ENCODE assay signal across 18 cellular contexts in the genomic region with DNA sequence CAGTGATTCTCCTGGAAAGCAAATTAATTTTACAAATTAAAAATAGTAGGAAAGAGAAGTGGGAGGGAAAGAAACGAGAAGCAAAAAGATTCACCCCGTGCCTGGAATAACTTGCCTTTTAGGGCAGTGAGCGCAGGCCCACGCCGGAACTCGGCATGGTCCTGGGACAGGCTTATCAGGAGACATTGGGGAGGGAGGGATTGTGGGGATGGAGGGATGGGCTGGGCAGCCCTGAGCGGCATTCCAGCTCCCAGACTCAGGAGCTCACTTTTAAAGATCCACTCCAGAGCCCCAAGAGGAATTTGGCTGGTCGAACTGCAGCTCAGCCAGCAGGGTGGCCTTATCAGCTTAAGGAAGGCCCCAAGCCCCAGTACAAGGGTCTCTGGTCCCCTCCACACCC.
DNase-seq lines count a peak whose midpoint lies in the region; ATAC-seq and TF ChIP-seq lines count a peak whose summit lies in the region.
"Had no signal": no experiment of that assay in that cellular context is flagged by ENCODE, and none has a peak within 500 bp of the region (broad histone marks: within the 10 kb centered on the region; RNA-seq: fewer than 3 reads in every experiment).

No MANE protein-coding gene starts in this region.

- CTCF ChIA-PET in WTC11 (lab: Charles Lee): interaction anchor here (0.5 to 4.1 kb wide), 6 partner anchors 9 to 159 kb away, joined by 3 to 24 read pairs (median 8); no protein-coding TSS in a partner anchor
- CTCF ChIA-PET in T-cell (lab: Charles Lee): interaction anchor here (1.0 to 1.4 kb wide), 2 partner anchors 228 to 234 kb away, joined by 4 read pairs; no protein-coding TSS in a partner anchor

- H3K27me3 Mint-ChIP-seq in WTC11 (ENCODE audit: low read depth) (no peaks in the 10 kb centered on the region), progenitor cell of endocrine pancreas (no peaks in the 10 kb centered on the region), T-cell (peaks cover 0 to 2% of the 10 kb centered on the region in 2 donors)

- TF ChIP-seq POLR2A in heart left ventricle (IDR thresholded peaks at IDR 0.05): no peak

- WGBS in heart left ventricle, 4 donors: 21 to 34% (median 29%) methylated on average over 8 of the region's 8 CpGs

- H3K36me3 ChIP-seq in heart left ventricle (peaks cover 0 to 17% (median 0%) of the 10 kb centered on the region in 9 donors), subcutaneous abdominal adipose tissue (ENCODE audit: control insufficient read depth in 5 of 5, insufficient read depth in 5 of 5, low read length in 5 of 5) (peaks cover 0 to 10% (median 3%) of the 10 kb centered on the region in 5 donors)
- H3K36me3 ChIP-seq: upper lobe of left lung had no signal

- H3K9me3 ChIP-seq in heart left ventricle: no peaks in the 10 kb centered on the region
- H3K9me3 ChIP-seq in subcutaneous abdominal adipose tissue (ENCODE audit: control insufficient read depth in 5 of 5, low read length in 5 of 5): no peaks in the 10 kb centered on the region
- H3K9me3 ChIP-seq: upper lobe of left lung had no signal

- H3K27me3 ChIP-seq in heart left ventricle (no peaks in the 10 kb centered on the region), subcutaneous abdominal adipose tissue (ENCODE audit: control insufficient read depth in 5 of 5, insufficient read depth in 4 of 5, low read length in 5 of 5) (no peaks in the 10 kb centered on the region)
- H3K27me3 ChIP-seq: upper lobe of left lung had no signal

- H3K27ac ChIP-seq in heart left ventricle (peak overlapping the region; percentile 72 to 97 (median 88)), subcutaneous abdominal adipose tissue (ENCODE audit: low read depth, low read length) (peak overlapping the region; percentile 59)

- peak overlapping the region in 3 of 5 donors; percentile 27 to 49 (median 31) for H3K9ac ChIP-seq in subcutaneous abdominal adipose tissue (ENCODE audit: low read length in 5 of 5)

- intact Hi-C loops in heart left ventricle (cut with DNase I): loop anchor here in 4 of 10 donors (2.0 to 5.0 kb wide), 4 partner anchors 41 to 118 kb away; a partner anchor contains a TSS

- H3K4me1 ChIP-seq in heart left ventricle: peaks cover 0 to 91% (median 38%) of the 10 kb centered on the region in 12 donors
- H3K4me1 ChIP-seq in subcutaneous abdominal adipose tissue (ENCODE audit: control insufficient read depth in 5 of 5, insufficient read depth in 5 of 5, low read length in 5 of 5): peaks cover 2 to 45% (median 26%) of the 10 kb centered on the region in 5 donors
- H3K4me1 ChIP-seq: upper lobe of left lung had no signal

- H3K9me3 Mint-ChIP-seq in WTC11: no peaks in the 10 kb centered on the region
- no peaks in the 10 kb centered on the region for H3K9me3 Mint-ChIP-seq in progenitor cell of endocrine pancreas (ENCODE audit: low read depth)
- no peaks in the 10 kb centered on the region for H3K9me3 Mint-ChIP-seq in T-cell
- H3K9me3 Mint-ChIP-seq: activated naive CD4-positive, alpha-beta T cell treated with anti-CD3 and anti-CD28 coated beads, Interleukin-2, amount 10 ng/mL, durations not matched to agents 7 days and 5 days; naive thymus-derived CD8-positive, alpha-beta T cell; stimulated activated memory B cell treated with anti-CD40 and anti-IgM and Interleukin-4, amounts not matched to agents 10 μg/mL and 1 μg/mL and 100 μg/mL, for 72 hours had no signal

- ATAC-seq in WTC11 (peak; percentile 17; the same call in 1 of the 2 replicates), heart left ventricle (peak; percentile 70 to 85 (median 80)), HG03280 (IDR thresholded peaks at IDR 0.05; ENCODE audit: unreplicated experiment) (no peak), T-cell (replicated peaks in 1 of 4) (no peak)
- ATAC-seq: naive thymus-derived CD8-positive, alpha-beta T cell; stimulated activated memory B cell treated with anti-CD40 and anti-IgM and Interleukin-4, amounts not matched to agents 10 μg/mL and 1 μg/mL and 100 μg/mL, for 72 hours had no signal

- H3K4me3 ChIP-seq in heart left ventricle: peak overlapping the region in 1 of 12 donors; percentile 12
- H3K4me3 ChIP-seq in subcutaneous abdominal adipose tissue (ENCODE audit: low read depth in 1 of 5, low read length in 5 of 5): no peak overlapping the region
- H3K4me3 ChIP-seq: lung, upper lobe of left lung had no signal

- no peak overlapping the region for H3K4me3 Mint-ChIP-seq in WTC11
- no peak overlapping the region for H3K4me3 Mint-ChIP-seq in progenitor cell of endocrine pancreas (ENCODE audit: low read depth)
- no peak overlapping the region for H3K4me3 Mint-ChIP-seq in T-cell
- H3K4me3 Mint-ChIP-seq: activated naive CD4-positive, alpha-beta T cell treated with anti-CD3 and anti-CD28 coated beads, Interleukin-2, amount 10 ng/mL, durations not matched to agents 7 days and 5 days; naive thymus-derived CD8-positive, alpha-beta T cell; stimulated activated memory B cell treated with anti-CD40 and anti-IgM and Interleukin-4, amounts not matched to agents 10 μg/mL and 1 μg/mL and 100 μg/mL, for 72 hours had no signal

- POLR2A ChIA-PET in WTC11 (lab: Charles Lee): no interaction called here
- POLR2A ChIA-PET in T-cell (lab: Charles Lee): no interaction called here

- H3K4me1 Mint-ChIP-seq in WTC11: peaks cover 20% of the 10 kb centered on the region
- no peaks in the 10 kb centered on the region for H3K4me1 Mint-ChIP-seq in progenitor cell of endocrine pancreas (ENCODE audit: low read depth)
- peaks cover 6 to 9% (median 7%) of the 10 kb centered on the region in 3 donors for H3K4me1 Mint-ChIP-seq in T-cell

- no peak overlapping the region for H3K27ac Mint-ChIP-seq in WTC11
- no peak overlapping the region for H3K27ac Mint-ChIP-seq in progenitor cell of endocrine pancreas
- H3K27ac Mint-ChIP-seq in T-cell: no peak overlapping the region
- H3K27ac Mint-ChIP-seq: activated naive CD4-positive, alpha-beta T cell treated with anti-CD3 and anti-CD28 coated beads, Interleukin-2, amount 10 ng/mL, durations not matched to agents 7 days and 5 days; naive thymus-derived CD8-positive, alpha-beta T cell; stimulated activated memory B cell treated with anti-CD40 and anti-IgM and Interleukin-4, amounts not matched to agents 10 μg/mL and 1 μg/mL and 100 μg/mL, for 72 hours had no signal

- H3K36me3 Mint-ChIP-seq in WTC11 (no peaks in the 10 kb centered on the region), progenitor cell of endocrine pancreas (ENCODE audit: insufficient read depth) (peaks cover 3% of the 10 kb centered on the region), T-cell (no peaks in the 10 kb centered on the region)
- H3K36me3 Mint-ChIP-seq: activated naive CD4-positive, alpha-beta T cell treated with anti-CD3 and anti-CD28 coated beads, Interleukin-2, amount 10 ng/mL, durations not matched to agents 7 days and 5 days; naive thymus-derived CD8-positive, alpha-beta T cell; stimulated activated memory B cell treated with anti-CD40 and anti-IgM and Interleukin-4, amounts not matched to agents 10 μg/mL and 1 μg/mL and 100 μg/mL, for 72 hours had no signal

- TF ChIP-seq CTCF in WTC11 (IDR thresholded peaks at IDR 0.05) (no peak), heart left ventricle (IDR thresholded peaks at IDR 0.05) (no peak), progenitor cell of endocrine pancreas (IDR thresholded peaks at IDR 0.05; ENCODE audit: unreplicated experiment) (no peak)

- DNase-seq in WTC11 (ENCODE audit: low spot score) (no peak), heart left ventricle (peak; percentile 74 to 85 (median 80)), mucosa of gallbladder (ENCODE audit: low spot score) (peak; percentile 34), progenitor cell of endocrine pancreas (ENCODE audit: low spot score, unreplicated experiment) (no peak), NCI-H345 treated with DMSO at 0.1 percent for 48 hours (lab: John Stamatoyannopoulos, UW; ENCODE audit: unreplicated experiment) (no peak), T-cell (no peak)
- DNase-seq: activated CD4-positive, alpha-beta T cell treated with anti-CD3 and anti-CD28 coated beads, Interleukin-2, amount 50 U/mL, for 1 hour; activated naive CD4-positive, alpha-beta T cell treated with anti-CD3 and anti-CD28 coated beads, Interleukin-2, amount 10 ng/mL, durations not matched to agents 7 days and 5 days; dermis blood vessel endothelial cell; NCI-H187 treated with DMSO at 0.1 percent for 48 hours; NCI-H345; stimulated activated CD4-positive, alpha-beta T cell treated with anti-CD3 and anti-CD28 coated beads, Interleukin-15, amount 100 ng/mL, for 24 hours; upper lobe of left lung had no signal

TF ChIP-seq in WTC11, 78 proteins besides CTCF, POLR2A, EP300 and RAD21 (continues in another document):
- TF ChIP-seq NFE2L1 (CRISPR knock-in tag; IDR thresholded peaks at IDR 0.05) (no peak), NFATC4 (CRISPR knock-in tag; IDR thresholded peaks at IDR 0.05) (no peak)
- TF ChIP-seq, protein P1, sequence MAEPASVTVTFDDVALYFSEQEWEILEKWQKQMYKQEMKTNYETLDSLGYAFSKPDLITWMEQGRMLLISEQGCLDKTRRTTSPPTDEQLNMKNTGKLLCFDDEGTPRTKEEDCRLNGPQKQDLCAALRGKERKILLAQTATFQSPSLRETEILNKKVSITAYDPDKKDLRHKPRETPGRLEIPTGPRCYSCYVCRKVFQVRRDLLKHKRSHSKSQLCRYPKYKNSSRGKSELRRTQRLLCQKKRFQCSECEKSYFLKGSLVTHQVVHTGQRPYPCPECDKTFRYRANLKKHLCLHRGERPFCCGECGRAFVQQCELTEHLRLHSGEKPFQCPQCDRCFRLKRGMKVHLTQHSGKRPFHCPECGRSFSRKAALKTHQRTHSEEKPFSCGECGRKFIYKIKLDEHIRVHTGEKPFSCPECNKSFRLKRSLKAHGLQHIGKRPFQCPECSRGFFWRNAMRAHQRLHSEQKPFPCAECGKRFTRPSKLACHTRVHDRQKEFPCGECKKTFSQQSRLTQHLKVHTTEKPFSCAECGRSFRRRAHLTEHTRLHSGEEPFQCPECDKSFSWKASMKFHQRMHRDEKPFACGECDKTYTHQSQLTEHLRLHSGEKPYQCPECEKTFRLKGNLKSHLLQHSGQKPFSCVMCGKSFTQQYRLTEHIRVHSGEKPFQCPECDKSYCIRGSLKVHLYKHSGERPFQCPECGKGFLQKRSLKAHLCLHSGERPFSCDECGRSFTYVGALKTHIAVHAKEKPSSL (CRISPR knock-in tag; conservative IDR thresholded peaks at IDR 0.05): no peak
- TF ChIP-seq, protein P2, sequence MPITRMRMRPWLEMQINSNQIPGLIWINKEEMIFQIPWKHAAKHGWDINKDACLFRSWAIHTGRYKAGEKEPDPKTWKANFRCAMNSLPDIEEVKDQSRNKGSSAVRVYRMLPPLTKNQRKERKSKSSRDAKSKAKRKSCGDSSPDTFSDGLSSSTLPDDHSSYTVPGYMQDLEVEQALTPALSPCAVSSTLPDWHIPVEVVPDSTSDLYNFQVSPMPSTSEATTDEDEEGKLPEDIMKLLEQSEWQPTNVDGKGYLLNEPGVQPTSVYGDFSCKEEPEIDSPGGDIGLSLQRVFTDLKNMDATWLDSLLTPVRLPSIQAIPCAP (CRISPR knock-in tag; IDR thresholded peaks at IDR 0.05): no peak

Comparison
In these comparisons a context has a peak if more than half of its experiments do, and no peak if none do; other contexts are left out.
1. ATAC-seq: peak in WTC11 (single experiment) and heart left ventricle (4 of 4); none in HG03280 (single experiment) and T-cell (0 of 4).
2. DNase-seq: peak in heart left ventricle (5 of 5) and mucosa of gallbladder (single experiment); none in WTC11 (single experiment), progenitor cell of endocrine pancreas (single experiment), NCI-H345 treated with DMSO at 0.1 percent for 48 hours (single experiment) and T-cell (0 of 34).